In genomic region chr11:58926251-58926650, GRCh38 we compare ENCODE assay signal across 19 cellular contexts. TPM values are rescaled to one million over a fixed set of nuclear protein-coding genes. Genes with fewer than 3 reads are reported as not detected.
A peak's percentile ranks its signal among the peaks of the same experiment; 100 is the strongest.
DNase-seq lines count a peak whose midpoint lies in the region; ATAC-seq and TF ChIP-seq lines count a peak whose summit lies in the region.
"Had no signal": no experiment of that assay in that cellular context is flagged by ENCODE, and none has a peak within 500 bp of the region (broad histone marks: within the 10 kb centered on the region; RNA-seq: fewer than 3 reads in every experiment).

No MANE protein-coding gene starts in this region.

- no peak for ATAC-seq in naive thymus-derived CD8-positive, alpha-beta T cell
- ATAC-seq: esophagus mucosa had no signal

- H3K27ac Mint-ChIP-seq in type B pancreatic cell = no peak overlapping the region
- H3K27ac Mint-ChIP-seq in naive thymus-derived CD8-positive, alpha-beta T cell = no peak overlapping the region
- H3K27ac Mint-ChIP-seq: immature natural killer cell had no signal

- H3K9me3 Mint-ChIP-seq in type B pancreatic cell = no peaks in the 10 kb centered on the region
- no peaks in the 10 kb centered on the region for H3K9me3 Mint-ChIP-seq in naive thymus-derived CD8-positive, alpha-beta T cell

- no peak overlapping the region for H3K4me3 ChIP-seq in fibroblast of the aortic adventitia (ENCODE audit: low read depth, low read length)
- H3K4me3 ChIP-seq: BLaER1, transverse colon had no signal

- POLR2A ChIA-PET in naive thymus-derived CD8-positive, alpha-beta T cell (lab: Charles Lee) = no interaction called here

- H3K4me1 Mint-ChIP-seq in type B pancreatic cell (ENCODE audit: unreplicated experiment) = peaks cover 17% of the 10 kb centered on the region
- H3K4me1 Mint-ChIP-seq in naive thymus-derived CD8-positive, alpha-beta T cell = peaks cover 6 to 28% (median 22%) of the 10 kb centered on the region in 4 donors
- H3K4me1 Mint-ChIP-seq: immature natural killer cell had no signal

- peaks cover 13% of the 10 kb centered on the region for H3K27me3 Mint-ChIP-seq in type B pancreatic cell
- peaks cover 4 to 20% (median 9%) of the 10 kb centered on the region in 5 donors for H3K27me3 Mint-ChIP-seq in naive thymus-derived CD8-positive, alpha-beta T cell

- DNase-seq in HCEC 1CT (peak; percentile 32), NCI-H82 (lab: John Stamatoyannopoulos, UW) (peak; percentile 74), fibroblast of the aortic adventitia (ENCODE audit: low read depth) (peak; percentile 47), type B pancreatic cell (ENCODE audit: extremely low spot score, unreplicated experiment) (no peak), NOMO-1 treated with dmso at 0.1 percent for 144 hours (lab: John Stamatoyannopoulos, UW; ENCODE audit: unreplicated experiment) (no peak)
- DNase-seq in stimulated activated CD4-positive, alpha-beta T cell treated with anti-CD3 and anti-CD28 coated beads, Interleukin-2, amount 100 ng/mL, for 24 hours = no peak
- no peak for DNase-seq in naive thymus-derived CD8-positive, alpha-beta T cell
- DNase-seq: activated CD4-positive, CD25-positive, alpha-beta regulatory T cell; DMS79 treated with DMSO at 0.1 percent for 48 hours; glutamatergic neuron; immature natural killer cell; NCI-H2171 treated with DMSO at 0.1 percent for 48 hours; Right ventricle myocardium superior; stimulated activated naive CD4-positive, alpha-beta T cell treated with Interleukin-2 at 50 U/mL for 16 hours; transverse colon had no signal

- TF ChIP-seq CTCF in fibroblast of the aortic adventitia (IDR thresholded peaks at IDR 0.05; ENCODE audit: insufficient read depth, low read length) = no peak
- no peak for TF ChIP-seq CTCF in type B pancreatic cell (conservative IDR thresholded peaks at IDR 0.05)

- H3K4me3 Mint-ChIP-seq in type B pancreatic cell = peak overlapping the region; percentile 61
- H3K4me3 Mint-ChIP-seq in naive thymus-derived CD8-positive, alpha-beta T cell = no peak overlapping the region
- H3K4me3 Mint-ChIP-seq: immature natural killer cell had no signal

- H3K36me3 Mint-ChIP-seq in type B pancreatic cell = no peaks in the 10 kb centered on the region
- H3K36me3 Mint-ChIP-seq in naive thymus-derived CD8-positive, alpha-beta T cell = no peaks in the 10 kb centered on the region
- H3K36me3 Mint-ChIP-seq: immature natural killer cell had no signal

RNA-seq across cellular contexts. Expression of gene GLYATL1, which starts 13.0 kb away (rescaled TPM):
- total RNA-seq in fibroblast of the aortic adventitia (ENCODE audit: low replicate concordance) = 2.9 TPM in 1 of 2 replicates, not detected in the other
- total RNA-seq in type B pancreatic cell (ENCODE audit: low replicate concordance) = 2.5 and 4.5 TPM in 2 replicates
- total RNA-seq in naive thymus-derived CD8-positive, alpha-beta T cell = not detected
- polyA plus RNA-seq in naive thymus-derived CD8-positive, alpha-beta T cell = not detected
- total RNA-seq: cardiac septum; Right ventricle myocardium superior; T-helper 1 cell treated with Interleukin-12 subunit alpha and Interleukin-12 subunit beta and Interleukin-4 antibody, amounts not matched to agents 30 ng/mL and 1 ng/mL, for 36 hours had no signal
- polyA plus RNA-seq: immature natural killer cell had no signal

Comparison
In these comparisons a context has a peak if more than half of its experiments do, and no peak if none do; other contexts are left out.
1. DNase-seq: peak in HCEC 1CT (single experiment), NCI-H82 (single experiment) and fibroblast of the aortic adventitia (single experiment); none in type B pancreatic cell (single experiment), NOMO-1 treated with dmso at 0.1 percent for 144 hours (single experiment), stimulated activated CD4-positive, alpha-beta T cell treated with anti-CD3 and anti-CD28 coated beads, Interleukin-2, amount 100 ng/mL, for 24 hours (0 of 2) and naive thymus-derived CD8-positive, alpha-beta T cell (0 of 10).